Comparison of ENCODE assay signal across 1 cellular context in genomic region chr10:35185260-35186034, GRCh38.
TF ChIP-seq lines count a peak whose summit lies in the region.

No MANE protein-coding gene starts in this region.

TF ChIP-seq in H1, 55 proteins besides CTCF, POLR2A, EP300 and RAD21:
- no peak for TF ChIP-seq POLR2AphosphoS5 (IDR thresholded peaks at IDR 0.05; ENCODE audit: low read depth, low read length)
- TF ChIP-seq, protein P1, sequence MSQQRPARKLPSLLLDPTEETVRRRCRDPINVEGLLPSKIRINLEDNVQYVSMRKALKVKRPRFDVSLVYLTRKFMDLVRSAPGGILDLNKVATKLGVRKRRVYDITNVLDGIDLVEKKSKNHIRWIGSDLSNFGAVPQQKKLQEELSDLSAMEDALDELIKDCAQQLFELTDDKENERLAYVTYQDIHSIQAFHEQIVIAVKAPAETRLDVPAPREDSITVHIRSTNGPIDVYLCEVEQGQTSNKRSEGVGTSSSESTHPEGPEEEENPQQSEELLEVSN (IDR thresholded peaks at IDR 0.05) = no peak
